ENCODE assay signal across 16 cellular contexts in the genomic region with DNA sequence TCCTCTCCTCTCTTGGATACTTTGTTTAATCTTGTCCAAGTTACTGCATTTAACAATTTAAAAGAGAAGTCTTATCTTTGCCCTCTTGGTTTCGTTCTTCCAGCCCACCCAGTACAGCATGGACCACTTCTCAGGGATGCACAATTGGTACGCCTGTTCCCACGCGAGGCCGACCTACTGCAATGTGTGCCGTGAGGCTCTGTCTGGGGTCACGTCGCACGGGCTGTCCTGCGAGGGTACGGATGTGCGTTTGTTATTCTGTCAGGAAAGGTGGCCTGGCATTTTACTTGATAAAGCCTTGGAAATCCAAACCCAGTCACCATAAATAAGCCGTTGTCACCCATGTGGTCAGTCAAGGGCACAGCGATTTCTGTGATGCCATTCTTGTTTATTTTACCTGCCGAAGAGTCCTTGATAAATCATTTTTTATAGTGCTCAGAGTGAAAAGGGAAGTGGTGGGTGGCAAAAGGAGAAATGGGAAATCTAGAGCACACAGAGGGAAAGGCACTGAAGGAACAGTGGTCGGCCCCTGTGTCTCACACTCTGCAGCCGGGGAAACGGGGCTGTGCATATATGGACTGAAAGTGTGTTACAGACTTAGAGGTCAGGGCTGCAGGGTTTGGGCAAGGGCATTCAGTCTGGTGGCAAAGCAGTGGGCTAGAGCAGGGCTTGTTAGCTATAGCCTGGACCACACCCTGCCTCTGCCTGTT.
DNase-seq lines count a peak whose midpoint lies in the region; ATAC-seq and TF ChIP-seq lines count a peak whose summit lies in the region.
"Had no signal": no experiment of that assay in that cellular context is flagged by ENCODE, and none has a peak within 500 bp of the region (broad histone marks: within the 10 kb centered on the region; RNA-seq: fewer than 3 reads in every experiment).

No MANE protein-coding gene starts in this region.

- H3K4me1 Mint-ChIP-seq in natural killer cell (peaks cover 40 to 51% of the 10 kb centered on the region in 2 donors), activated B cell treated with CpG ODN at 0.5 μM for 24 hours (peaks cover 36% of the 10 kb centered on the region), nephron progenitor cell (peaks cover 13% of the 10 kb centered on the region)
- peaks cover 8 to 12% of the 10 kb centered on the region in 2 donors for H3K4me1 Mint-ChIP-seq in natural killer cell treated with Interleukin-12 subunit alpha and Interleukin-12 subunit beta and Interleukin-15 and Interleukin-18, amount 100 ng/mL, for 72 hours (ENCODE audit: low read depth in 2 of 2)

- no peak for ATAC-seq in natural killer cell
- no peak for ATAC-seq in natural killer cell treated with Interleukin-12 subunit alpha and Interleukin-12 subunit beta and Interleukin-15 and Interleukin-18, amount 100 ng/mL, for 72 hours
- no peak for ATAC-seq in activated B cell treated with CpG ODN at 0.5 μM for 24 hours (ENCODE audit: low read depth)
- no peak for ATAC-seq in HG02885 (IDR thresholded peaks at IDR 0.05; ENCODE audit: poor library complexity, unreplicated experiment)
- ATAC-seq in HG02798 (IDR thresholded peaks at IDR 0.05; ENCODE audit: poor library complexity, unreplicated experiment): no peak
- no peak for ATAC-seq in GM19324 (IDR thresholded peaks at IDR 0.05; ENCODE audit: low FRiP score, unreplicated experiment)

- intact Hi-C loops in natural killer cell (cut with micrococcal nuclease): no loop called here
- intact Hi-C loops in activated B cell treated with CpG ODN at 0.5 μM for 24 hours (cut with micrococcal nuclease): loop anchor here (2.0 kb wide), 1 partner anchor 16 kb away; no protein-coding TSS in a partner anchor

- H3K9me3 Mint-ChIP-seq in natural killer cell: no peaks in the 10 kb centered on the region
- H3K9me3 Mint-ChIP-seq in natural killer cell treated with Interleukin-12 subunit alpha and Interleukin-12 subunit beta and Interleukin-15 and Interleukin-18, amount 100 ng/mL, for 72 hours: no peaks in the 10 kb centered on the region
- no peaks in the 10 kb centered on the region for H3K9me3 Mint-ChIP-seq in activated B cell treated with CpG ODN at 0.5 μM for 24 hours
- peaks cover 6% of the 10 kb centered on the region for H3K9me3 Mint-ChIP-seq in nephron progenitor cell
- H3K9me3 Mint-ChIP-seq: dendritic cell treated with granulocyte-macrophage colony-stimulating factor and Interleukin-4, amounts not matched to agents 40 ng/mL and 50 ng/mL, for 4 days had no signal

- DNase-seq in natural killer cell (peak; percentile 6), activated B cell treated with CpG ODN at 0.5 μM for 24 hours (peak; percentile 10), nephron progenitor cell (no peak), caudate nucleus (lab: John Stamatoyannopoulos, UW) (no peak)
- no peak for DNase-seq in natural killer cell treated with Interleukin-12 subunit alpha and Interleukin-12 subunit beta and Interleukin-15 and Interleukin-18, amount 100 ng/mL, for 72 hours (ENCODE audit: low spot score)
- DNase-seq: aorta, DMS79, NCI-H2081, SJCRH30, trophoblast cell, WERI-Rb-1 had no signal

- H3K36me3 Mint-ChIP-seq in natural killer cell: peaks cover 17% of the 10 kb centered on the region
- H3K36me3 Mint-ChIP-seq in natural killer cell treated with Interleukin-12 subunit alpha and Interleukin-12 subunit beta and Interleukin-15 and Interleukin-18, amount 100 ng/mL, for 72 hours: peaks cover 11% of the 10 kb centered on the region
- peaks cover 81% of the 10 kb centered on the region for H3K36me3 Mint-ChIP-seq in activated B cell treated with CpG ODN at 0.5 μM for 24 hours (ENCODE audit: low read depth)
- peaks cover 31% of the 10 kb centered on the region for H3K36me3 Mint-ChIP-seq in nephron progenitor cell (ENCODE audit: low read depth)

- CTCF ChIA-PET in activated B cell treated with CpG ODN at 0.5 μM for 24 hours (lab: Charles Lee): interaction anchor here (1.0 to 3.4 kb wide), 4 partner anchors 9 to 63 kb away, joined by 3 to 16 read pairs (median 8); no protein-coding TSS in a partner anchor

- H3K27me3 Mint-ChIP-seq in natural killer cell (ENCODE audit: low read depth in 2 of 2) (no peaks in the 10 kb centered on the region), activated B cell treated with CpG ODN at 0.5 μM for 24 hours (no peaks in the 10 kb centered on the region), nephron progenitor cell (ENCODE audit: low read depth, poor library complexity) (no peaks in the 10 kb centered on the region)
- no peaks in the 10 kb centered on the region for H3K27me3 Mint-ChIP-seq in natural killer cell treated with Interleukin-12 subunit alpha and Interleukin-12 subunit beta and Interleukin-15 and Interleukin-18, amount 100 ng/mL, for 72 hours
- H3K27me3 Mint-ChIP-seq: dendritic cell treated with granulocyte-macrophage colony-stimulating factor and Interleukin-4, amounts not matched to agents 40 ng/mL and 50 ng/mL, for 4 days had no signal

- POLR2A ChIA-PET in activated B cell treated with CpG ODN at 0.5 μM for 24 hours (lab: Charles Lee): no interaction called here

- H3K4me3 Mint-ChIP-seq in natural killer cell: no peak overlapping the region
- no peak overlapping the region for H3K4me3 Mint-ChIP-seq in natural killer cell treated with Interleukin-12 subunit alpha and Interleukin-12 subunit beta and Interleukin-15 and Interleukin-18, amount 100 ng/mL, for 72 hours
- H3K4me3 Mint-ChIP-seq in activated B cell treated with CpG ODN at 0.5 μM for 24 hours: peak overlapping the region; percentile 8
- no peak overlapping the region for H3K4me3 Mint-ChIP-seq in nephron progenitor cell
- H3K4me3 Mint-ChIP-seq: dendritic cell treated with granulocyte-macrophage colony-stimulating factor and Interleukin-4, amounts not matched to agents 40 ng/mL and 50 ng/mL, for 4 days had no signal

- TF ChIP-seq CTCF in natural killer cell (IDR thresholded peaks at IDR 0.05) (no peak), activated B cell treated with CpG ODN at 0.5 μM for 24 hours (IDR thresholded peaks at IDR 0.05) (no peak), nephron progenitor cell (IDR thresholded peaks at IDR 0.05) (no peak)

- H3K27ac Mint-ChIP-seq in natural killer cell (peak overlapping the region; percentile 46 to 56), activated B cell treated with CpG ODN at 0.5 μM for 24 hours (peak overlapping the region; percentile 54), nephron progenitor cell (peak overlapping the region; percentile 58)
- H3K27ac Mint-ChIP-seq in natural killer cell treated with Interleukin-12 subunit alpha and Interleukin-12 subunit beta and Interleukin-15 and Interleukin-18, amount 100 ng/mL, for 72 hours: no peak overlapping the region
- H3K27ac Mint-ChIP-seq: dendritic cell treated with granulocyte-macrophage colony-stimulating factor and Interleukin-4, amounts not matched to agents 40 ng/mL and 50 ng/mL, for 4 days had no signal

- no peak overlapping the region for H3K27ac ChIP-seq in caudate nucleus (ENCODE audit: low read depth, low read length)
- H3K27ac ChIP-seq: parathyroid adenoma, SJCRH30, WERI-Rb-1 had no signal

Comparison
In these comparisons a context has a peak if more than half of its experiments do, and no peak if none do; other contexts are left out.
1. DNase-seq: peak in natural killer cell (single experiment) and activated B cell treated with CpG ODN at 0.5 μM for 24 hours (single experiment); none in natural killer cell treated with Interleukin-12 subunit alpha and Interleukin-12 subunit beta and Interleukin-15 and Interleukin-18, amount 100 ng/mL, for 72 hours (single experiment), nephron progenitor cell (single experiment) and caudate nucleus (0 of 61).
2. H3K27ac Mint-ChIP-seq: peak in natural killer cell (2 of 2), activated B cell treated with CpG ODN at 0.5 μM for 24 hours (single experiment) and nephron progenitor cell (single experiment); none in natural killer cell treated with Interleukin-12 subunit alpha and Interleukin-12 subunit beta and Interleukin-15 and Interleukin-18, amount 100 ng/mL, for 72 hours (0 of 2).